ENCODE assay signal across 16 cellular contexts in genomic region chrX:110698696-110699095, GRCh38.
DNase-seq lines count a peak whose midpoint lies in the region; ATAC-seq lines count a peak whose summit lies in the region.
"Had no signal": no experiment of that assay in that cellular context is flagged by ENCODE, and none has a peak within 500 bp of the region (broad histone marks: within the 10 kb centered on the region; RNA-seq: fewer than 3 reads in every experiment).

No MANE protein-coding gene starts in this region.

- no peak overlapping the region for H3K27ac Mint-ChIP-seq in activated T-cell treated with anti-CD3 and anti-CD28 coated beads, Interleukin-2, amount 50 U/mL, for 24 hours
- H3K27ac Mint-ChIP-seq: natural killer cell treated with Interleukin-12 subunit alpha and Interleukin-12 subunit beta and Interleukin-15 and Interleukin-18, amount 100 ng/mL, for 72 hours had no signal

- H3K4me3 Mint-ChIP-seq in activated T-cell treated with anti-CD3 and anti-CD28 coated beads, Interleukin-2, amount 50 U/mL, for 24 hours: no peak overlapping the region
- H3K4me3 Mint-ChIP-seq: natural killer cell treated with Interleukin-12 subunit alpha and Interleukin-12 subunit beta and Interleukin-15 and Interleukin-18, amount 100 ng/mL, for 72 hours had no signal

- ATAC-seq in GM18519 (IDR thresholded peaks at IDR 0.05; ENCODE audit: low FRiP score, unreplicated experiment) (peak; percentile 66), GM21381 (IDR thresholded peaks at IDR 0.05; ENCODE audit: unreplicated experiment) (peak; percentile 73), HG03060 (IDR thresholded peaks at IDR 0.05; ENCODE audit: low read depth, unreplicated experiment) (peak; percentile 58)
- ATAC-seq: left cardiac atrium; natural killer cell treated with Interleukin-12 subunit alpha and Interleukin-12 subunit beta and Interleukin-15 and Interleukin-18, amount 100 ng/mL, for 72 hours; right cardiac atrium had no signal

- peaks cover 19% of the 10 kb centered on the region for H3K27me3 Mint-ChIP-seq in activated T-cell treated with anti-CD3 and anti-CD28 coated beads, Interleukin-2, amount 50 U/mL, for 24 hours

- no peaks in the 10 kb centered on the region for H3K9me3 Mint-ChIP-seq in activated T-cell treated with anti-CD3 and anti-CD28 coated beads, Interleukin-2, amount 50 U/mL, for 24 hours
- H3K9me3 Mint-ChIP-seq: natural killer cell treated with Interleukin-12 subunit alpha and Interleukin-12 subunit beta and Interleukin-15 and Interleukin-18, amount 100 ng/mL, for 72 hours had no signal

- peak; percentile 42 for DNase-seq in MV-4-11 (lab: John Stamatoyannopoulos, UW)
- no peak for DNase-seq in kidney tubule cell (ENCODE audit: low spot score)
- DNase-seq in activated T-cell treated with anti-CD3 and anti-CD28 coated beads, Interleukin-2, amount 50 U/mL, for 24 hours: no peak
- DNase-seq in SIG-M5 (lab: John Stamatoyannopoulos, UW): no peak
- DNase-seq in amygdala (lab: John Stamatoyannopoulos, UW): no peak
- DNase-seq: activated CD4-positive, alpha-beta T cell treated with anti-CD3 and anti-CD28 coated beads for 1 hour; DMS79; left cardiac atrium; NCI-H2029 treated with DMSO at 0.1 percent for 48 hours; stomach; SW 1271 had no signal

- no peaks in the 10 kb centered on the region for H3K4me1 Mint-ChIP-seq in activated T-cell treated with anti-CD3 and anti-CD28 coated beads, Interleukin-2, amount 50 U/mL, for 24 hours (ENCODE audit: low read depth)

- no peaks in the 10 kb centered on the region for H3K36me3 Mint-ChIP-seq in activated T-cell treated with anti-CD3 and anti-CD28 coated beads, Interleukin-2, amount 50 U/mL, for 24 hours (ENCODE audit: low read depth)
- H3K36me3 Mint-ChIP-seq: natural killer cell treated with Interleukin-12 subunit alpha and Interleukin-12 subunit beta and Interleukin-15 and Interleukin-18, amount 100 ng/mL, for 72 hours had no signal
